Comparison of ENCODE assay signal across 1 cellular context in the genomic region with DNA sequence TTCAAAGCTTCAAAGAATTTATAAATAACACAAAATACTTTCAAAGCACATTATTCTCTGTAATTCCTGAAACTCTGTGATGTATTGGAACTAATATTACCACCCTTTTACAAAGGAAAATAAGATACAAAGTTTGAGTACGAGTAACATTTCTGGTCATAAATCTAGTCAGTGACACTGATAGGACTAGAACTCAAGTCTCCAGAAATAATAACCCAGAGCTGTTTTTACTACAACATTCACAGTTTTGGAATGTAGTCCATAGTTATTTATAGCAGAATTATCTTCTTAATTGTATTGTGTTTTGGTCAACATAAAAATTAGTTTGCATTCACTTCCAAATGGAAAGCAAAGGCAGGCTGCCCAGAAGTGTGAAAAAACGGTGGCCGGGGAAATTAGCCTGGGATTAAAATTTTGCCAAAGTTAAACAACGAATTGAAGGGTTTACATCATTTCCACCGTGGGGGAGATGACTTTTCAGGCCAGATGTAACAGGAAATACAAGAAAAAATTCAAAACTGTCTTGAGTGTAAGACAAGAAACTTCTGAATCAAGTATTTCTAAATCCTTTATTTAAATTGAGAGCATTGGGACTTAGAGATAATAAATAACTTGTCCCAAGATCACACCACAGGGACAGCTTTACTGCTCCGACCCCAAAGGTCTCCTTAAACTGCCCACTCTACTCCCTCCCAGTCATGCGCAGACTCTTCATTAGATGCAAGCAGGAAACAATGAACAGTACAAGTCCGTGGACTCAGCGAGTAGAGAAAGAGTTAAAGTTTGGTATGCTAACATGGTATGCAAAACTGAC.
TF ChIP-seq lines count a peak whose summit lies in the region.

No MANE protein-coding gene starts in this region.

TF ChIP-seq in WTC11, 78 proteins besides CTCF, POLR2A, EP300 and RAD21 (continued from another document):
- TF ChIP-seq, protein P1, sequence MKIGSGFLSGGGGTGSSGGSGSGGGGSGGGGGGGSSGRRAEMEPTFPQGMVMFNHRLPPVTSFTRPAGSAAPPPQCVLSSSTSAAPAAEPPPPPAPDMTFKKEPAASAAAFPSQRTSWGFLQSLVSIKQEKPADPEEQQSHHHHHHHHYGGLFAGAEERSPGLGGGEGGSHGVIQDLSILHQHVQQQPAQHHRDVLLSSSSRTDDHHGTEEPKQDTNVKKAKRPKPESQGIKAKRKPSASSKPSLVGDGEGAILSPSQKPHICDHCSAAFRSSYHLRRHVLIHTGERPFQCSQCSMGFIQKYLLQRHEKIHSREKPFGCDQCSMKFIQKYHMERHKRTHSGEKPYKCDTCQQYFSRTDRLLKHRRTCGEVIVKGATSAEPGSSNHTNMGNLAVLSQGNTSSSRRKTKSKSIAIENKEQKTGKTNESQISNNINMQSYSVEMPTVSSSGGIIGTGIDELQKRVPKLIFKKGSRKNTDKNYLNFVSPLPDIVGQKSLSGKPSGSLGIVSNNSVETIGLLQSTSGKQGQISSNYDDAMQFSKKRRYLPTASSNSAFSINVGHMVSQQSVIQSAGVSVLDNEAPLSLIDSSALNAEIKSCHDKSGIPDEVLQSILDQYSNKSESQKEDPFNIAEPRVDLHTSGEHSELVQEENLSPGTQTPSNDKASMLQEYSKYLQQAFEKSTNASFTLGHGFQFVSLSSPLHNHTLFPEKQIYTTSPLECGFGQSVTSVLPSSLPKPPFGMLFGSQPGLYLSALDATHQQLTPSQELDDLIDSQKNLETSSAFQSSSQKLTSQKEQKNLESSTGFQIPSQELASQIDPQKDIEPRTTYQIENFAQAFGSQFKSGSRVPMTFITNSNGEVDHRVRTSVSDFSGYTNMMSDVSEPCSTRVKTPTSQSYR (CRISPR knock-in tag; IDR thresholded peaks at IDR 0.05): no peak
- TF ChIP-seq ZNF138 (CRISPR knock-in tag; conservative IDR thresholded peaks at IDR 0.05) (no peak), FOXP1 (CRISPR knock-in tag; IDR thresholded peaks at IDR 0.05; ENCODE audit: borderline replicate concordance) (no peak), GRHL2 (CRISPR knock-in tag; IDR thresholded peaks at IDR 0.05; ENCODE audit: insufficient replicate concordance, severe bottlenecking) (no peak), CBFB (CRISPR knock-in tag; IDR thresholded peaks at IDR 0.05; ENCODE audit: low read depth) (no peak)
TF ChIP-seq in WTC11: peak in this region for 0.
